ENCODE assay signal across 1 cellular context in the genomic region with DNA sequence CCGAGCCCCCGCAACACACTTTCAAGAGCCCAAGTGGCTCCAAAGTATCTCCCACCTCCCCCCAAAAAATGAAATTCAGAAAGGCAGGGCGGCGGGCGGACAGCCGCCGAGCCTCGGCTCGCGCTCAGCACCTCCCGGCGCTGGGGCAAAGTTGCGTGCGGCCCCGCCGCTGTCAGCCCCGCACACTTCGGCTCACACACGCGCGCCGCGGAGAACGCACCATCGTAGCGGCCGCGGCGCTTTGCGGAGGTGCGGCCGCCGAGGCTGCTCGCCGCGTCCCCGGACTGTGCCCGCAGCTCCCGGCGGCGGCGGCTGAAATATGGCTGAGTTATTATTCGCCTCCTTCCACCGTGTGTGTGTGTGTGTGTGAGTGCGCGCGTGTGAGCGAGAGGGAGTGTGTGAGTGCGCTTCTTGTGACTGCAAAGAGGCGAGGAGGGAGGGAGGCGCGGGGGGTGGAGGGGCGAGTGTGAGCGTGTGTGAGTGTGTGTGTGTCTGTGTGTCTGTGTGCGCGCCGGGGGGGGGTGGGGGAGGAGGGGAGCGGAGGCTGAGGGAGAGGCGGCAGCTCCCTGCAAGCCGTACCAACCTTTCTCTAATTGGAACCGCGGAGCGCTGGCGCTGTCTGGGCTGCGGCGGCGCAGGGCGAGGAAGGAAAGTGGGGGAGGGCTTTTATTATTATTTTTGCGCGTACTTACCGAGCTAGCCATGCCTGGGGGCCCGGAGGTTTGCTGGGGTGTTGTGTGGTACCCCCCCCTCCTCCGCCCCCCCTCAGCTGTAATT.
TF ChIP-seq lines count a peak whose summit lies in the region.

No MANE protein-coding gene starts in this region.

TF ChIP-seq in H1, 55 proteins besides CTCF, POLR2A, EP300 and RAD21 (continued from another document):
- TF ChIP-seq RNF2 (IDR thresholded peaks at IDR 0.05; ENCODE audit: borderline replicate concordance, low read depth, low read length, missing control alignments, poor library complexity, severe bottlenecking) (no peak), KDM4A (IDR thresholded peaks at IDR 0.05; ENCODE audit: low read depth, low read length, severe bottlenecking) (peak; percentile 98), SP4 (IDR thresholded peaks at IDR 0.05; ENCODE audit: low read length) (no peak), KDM5A (IDR thresholded peaks at IDR 0.05; ENCODE audit: low read length) (no peak), SIN3A (conservative IDR thresholded peaks at IDR 0.05 in 1 of 2, IDR thresholded peaks at IDR 0.05 in 1 of 2; ENCODE audit: low read depth in 1 of 2, low read length in 2 of 2) (0 out of 4 replicates have a peak, but pooled peaks of 1 of the 2 experiments have one; percentile 18), RXRA (IDR thresholded peaks at IDR 0.05; ENCODE audit: insufficient read depth, low read depth, low read length) (no peak), YY1 (IDR thresholded peaks at IDR 0.05; ENCODE audit: low read depth, low read length) (no peak), BACH1 (IDR thresholded peaks at IDR 0.05; ENCODE audit: low read length) (no peak), SUZ12 (IDR thresholded peaks at IDR 0.05; ENCODE audit: low read length) (0 out of 2 replicates have a peak, but pooled peaks have one; percentile 56), CREB1 (IDR thresholded peaks at IDR 0.05) (0 out of 2 replicates have a peak, but pooled peaks have one; percentile 2), CHD1 (IDR thresholded peaks at IDR 0.05; ENCODE audit: low read depth, low read length) (no peak), BRCA1 (IDR thresholded peaks at IDR 0.05; ENCODE audit: low read depth, low read length) (no peak), CTBP2 (IDR thresholded peaks at IDR 0.05; ENCODE audit: borderline replicate concordance, insufficient read depth, insufficient read length, low read length) (no peak)
TF ChIP-seq in H1: peak in this region for 4.
